ENCODE assay signal across 19 cellular contexts in the genomic region with DNA sequence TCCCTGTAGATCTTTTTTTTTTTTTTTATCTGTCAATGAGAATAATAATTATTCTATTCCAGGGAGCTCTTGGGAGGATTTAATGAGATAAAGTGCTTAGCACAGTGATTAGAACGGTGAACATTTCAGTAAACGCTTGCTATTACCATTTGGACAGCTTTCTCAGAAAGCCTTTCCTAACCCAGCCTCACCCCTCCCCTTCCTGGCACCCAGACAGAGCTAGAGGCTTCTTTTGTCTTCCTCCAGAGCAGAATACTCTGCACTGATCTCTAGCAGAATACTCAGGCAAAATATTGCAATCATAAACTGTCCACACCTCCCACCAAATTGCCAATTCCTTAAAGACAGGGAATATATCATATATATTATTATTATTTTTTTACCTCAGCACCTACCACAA.
"Had no signal": no experiment of that assay in that cellular context is flagged by ENCODE, and none has a peak within 500 bp of the region (broad histone marks: within the 10 kb centered on the region; RNA-seq: fewer than 3 reads in every experiment).

No MANE protein-coding gene starts in this region.

- H3K9me3 Mint-ChIP-seq: activated naive CD8-positive, alpha-beta T cell treated with anti-CD3 and anti-CD28 coated beads for 36 hours; immature natural killer cell; naive B cell; neural crest cell; stimulated activated effector memory CD8-positive, alpha-beta T cell treated with anti-CD3 and anti-CD28 coated beads, Interleukin-12 subunit alpha, Interleukin-12 subunit beta, amount 100 ng/mL, for 72 hours had no signal

- H3K27ac Mint-ChIP-seq: activated CD4-positive, alpha-beta T cell treated with anti-CD3 and anti-CD28 coated beads for 36 hours; activated naive CD8-positive, alpha-beta T cell treated with anti-CD3 and anti-CD28 coated beads for 36 hours had no signal

- H3K36me3 ChIP-seq: cardiac muscle cell, stomach, thoracic aorta had no signal

- H3K9me3 ChIP-seq: psoas muscle, stomach, thoracic aorta, upper lobe of left lung had no signal

- H3K4me3 ChIP-seq: cardiac muscle cell, lung, psoas muscle, smooth muscle cell, stomach, thoracic aorta, upper lobe of left lung had no signal

- H3K27me3 ChIP-seq: cardiac muscle cell, stomach, upper lobe of left lung had no signal

- H3K27me3 Mint-ChIP-seq: activated CD4-positive, alpha-beta T cell treated with anti-CD3 and anti-CD28 coated beads for 36 hours; activated naive CD8-positive, alpha-beta T cell treated with anti-CD3 and anti-CD28 coated beads for 36 hours; naive B cell had no signal

- H3K36me3 Mint-ChIP-seq: immature natural killer cell; naive B cell; stimulated activated effector memory CD8-positive, alpha-beta T cell treated with anti-CD3 and anti-CD28 coated beads, Interleukin-12 subunit alpha, Interleukin-12 subunit beta, amount 100 ng/mL, for 72 hours had no signal

- H3K27ac ChIP-seq: cardiac muscle cell, psoas muscle, stomach, thoracic aorta, upper lobe of left lung had no signal

- H3K4me3 Mint-ChIP-seq: activated CD4-positive, alpha-beta T cell treated with anti-CD3 and anti-CD28 coated beads for 36 hours; activated naive CD8-positive, alpha-beta T cell treated with anti-CD3 and anti-CD28 coated beads for 36 hours; immature natural killer cell; naive B cell; neural crest cell; stimulated activated effector memory CD8-positive, alpha-beta T cell treated with anti-CD3 and anti-CD28 coated beads, Interleukin-12 subunit alpha, Interleukin-12 subunit beta, amount 100 ng/mL, for 72 hours had no signal

- DNase-seq: activated CD4-positive, alpha-beta T cell treated with anti-CD3 and anti-CD28 coated beads for 36 hours; activated CD4-positive, alpha-beta T cell treated with anti-CD3 and anti-CD28 coated beads, Interleukin-2, amount 50 U/mL, for 48 hours; activated gamma-delta T cell treated with Interleukin-2 at 50 U/mL for 16 hours; activated naive CD8-positive, alpha-beta T cell treated with anti-CD3 and anti-CD28 coated beads for 36 hours; amniotic stem cell; foreskin melanocyte; immature natural killer cell; naive B cell; psoas muscle; stimulated activated CD4-positive, alpha-beta T cell treated with anti-CD3 and anti-CD28 coated beads, Interleukin-4, amount 100 ng/mL, for 24 hours; stomach; SW 1271; upper lobe of left lung had no signal

- H3K4me1 ChIP-seq: stomach, upper lobe of left lung had no signal
